ENCODE assay signal across 33 cellular contexts in the genomic region with DNA sequence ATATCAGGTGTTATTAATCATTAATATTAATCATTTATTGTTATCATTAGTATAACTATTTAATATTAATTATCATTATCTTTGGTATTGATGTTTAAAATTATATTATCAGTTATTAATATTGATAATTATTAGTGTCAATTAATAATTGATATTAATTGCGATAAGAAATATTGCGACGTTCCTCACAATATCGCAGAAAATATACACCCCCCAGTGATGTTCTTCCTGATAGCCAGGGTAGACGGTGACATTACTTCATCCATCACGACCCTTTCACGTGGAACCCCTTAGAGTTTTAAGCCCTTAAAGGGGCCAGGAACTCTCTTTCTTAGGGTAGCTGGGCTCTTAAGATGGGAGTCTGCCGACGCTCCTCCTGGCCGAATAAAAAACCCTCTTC.
"Had no signal": no experiment of that assay in that cellular context is flagged by ENCODE, and none has a peak within 500 bp of the region (broad histone marks: within the 10 kb centered on the region; RNA-seq: fewer than 3 reads in every experiment).

No MANE protein-coding gene starts in this region.

- H3K4me1 ChIP-seq: adrenal gland, body of pancreas had no signal

- H3K36me3 Mint-ChIP-seq: activated naive CD4-positive, alpha-beta T cell treated with anti-CD3 and anti-CD28 coated beads, Interleukin-2, amount 10 ng/mL, durations not matched to agents 7 days and 5 days; activated naive CD8-positive, alpha-beta T cell treated with anti-CD3 and anti-CD28 coated beads for 36 hours had no signal

- H3K4me1 Mint-ChIP-seq: activated naive CD4-positive, alpha-beta T cell treated with anti-CD3 and anti-CD28 coated beads, Interleukin-2, amount 10 ng/mL, durations not matched to agents 7 days and 5 days; activated naive CD8-positive, alpha-beta T cell treated with anti-CD3 and anti-CD28 coated beads, Interleukin-2, amount 50 U/mL, for 24 hours; activated T-helper 17 cell treated with anti-CD3 and anti-CD28 coated beads, Interleukin-2, amount 50 U/mL, for 72 hours; T-helper 17 cell had no signal

- DNase-seq: activated CD4-positive, alpha-beta memory T cell treated with anti-CD3 and anti-CD28 coated beads, Interleukin-2, amount 10 ng/mL, durations not matched to agents 7 days and 5 days; activated CD4-positive, alpha-beta T cell treated with anti-CD3 and anti-CD28 coated beads for 1 hour; activated CD4-positive, alpha-beta T cell treated with anti-CD3 and anti-CD28 coated beads for 4 hours; activated CD4-positive, alpha-beta T cell treated with anti-CD3 and anti-CD28 coated beads, Interleukin-2, amount 10 ng/mL, durations not matched to agents 7 days and 5 days; activated CD4-positive, alpha-beta T cell treated with anti-CD3 and anti-CD28 coated beads, Interleukin-2, amount 50 U/mL, for 4 hours; activated CD8-positive, alpha-beta memory T cell treated with anti-CD3 and anti-CD28 coated beads, Interleukin-2, amount 50 U/mL, for 48 hours; activated effector memory CD4-positive, alpha-beta T cell treated with Interleukin-2 at 50 U/mL for 16 hours; activated gamma-delta T cell treated with Interleukin-2 at 50 U/mL for 16 hours; activated naive CD4-positive, alpha-beta T cell treated with anti-CD3 and anti-CD28 coated beads, Interleukin-2, amount 10 ng/mL, durations not matched to agents 7 days and 5 days; activated naive CD8-positive, alpha-beta T cell treated with anti-CD3 and anti-CD28 coated beads for 36 hours; activated naive CD8-positive, alpha-beta T cell treated with anti-CD3 and anti-CD28 coated beads, Interleukin-2, amount 50 U/mL, for 24 hours; activated T-cell treated with anti-CD3 and anti-CD28 coated beads for 4 hours; activated T-cell treated with anti-CD3 and anti-CD28 coated beads, Interleukin-2, amount 50 U/mL, for 24 hours; adrenal gland; amygdala; aorta; body of pancreas; caudate nucleus; cortex of kidney; dermis blood vessel endothelial cell; effector CD4-positive, alpha-beta T cell; effector memory CD8-positive, alpha-beta T cell; esophagus squamous epithelium; foreskin melanocyte; head of caudate nucleus; hippocampal formation; T-helper 1 cell; T-helper 17 cell; T1000 had no signal

- H3K36me3 ChIP-seq: adrenal gland, esophagus squamous epithelium had no signal

- ATAC-seq: activated naive CD8-positive, alpha-beta T cell treated with anti-CD3 and anti-CD28 coated beads, Interleukin-2, amount 50 U/mL, for 24 hours; activated T-helper 17 cell treated with anti-CD3 and anti-CD28 coated beads, Interleukin-2, amount 50 U/mL, for 72 hours; body of pancreas; effector memory CD8-positive, alpha-beta T cell; T-helper 17 cell had no signal

- FAIRE-seq: endothelial cell of umbilical vein had no signal

- H3K27ac Mint-ChIP-seq: activated CD4-positive, alpha-beta memory T cell treated with anti-CD3 and anti-CD28 coated beads, Interleukin-2, amount 10 ng/mL, durations not matched to agents 7 days and 5 days; activated CD4-positive, alpha-beta T cell treated with anti-CD3 and anti-CD28 coated beads, Interleukin-2, amount 10 ng/mL, durations not matched to agents 7 days and 5 days; activated naive CD4-positive, alpha-beta T cell treated with anti-CD3 and anti-CD28 coated beads, Interleukin-2, amount 10 ng/mL, durations not matched to agents 7 days and 5 days; activated naive CD8-positive, alpha-beta T cell treated with anti-CD3 and anti-CD28 coated beads for 36 hours; activated naive CD8-positive, alpha-beta T cell treated with anti-CD3 and anti-CD28 coated beads, Interleukin-2, amount 50 U/mL, for 24 hours; activated T-cell treated with anti-CD3 and anti-CD28 coated beads, Interleukin-2, amount 50 U/mL, for 24 hours; activated T-helper 17 cell treated with anti-CD3 and anti-CD28 coated beads, Interleukin-2, amount 50 U/mL, for 72 hours; effector memory CD8-positive, alpha-beta T cell; T-helper 17 cell; T-helper 2 cell treated with Interferon-gamma antibody and Interleukin-4, amounts not matched to agents 5 μg/mL and 100 μg/mL, for 36 hours had no signal

- H3K9me3 ChIP-seq: adrenal gland, body of pancreas, esophagus squamous epithelium had no signal

- H3K27me3 ChIP-seq: adrenal gland, body of pancreas, esophagus squamous epithelium had no signal

- H3K4me3 Mint-ChIP-seq: activated CD4-positive, alpha-beta memory T cell treated with anti-CD3 and anti-CD28 coated beads, Interleukin-2, amount 10 ng/mL, durations not matched to agents 7 days and 5 days; activated CD4-positive, alpha-beta T cell treated with anti-CD3 and anti-CD28 coated beads, Interleukin-2, amount 10 ng/mL, durations not matched to agents 7 days and 5 days; activated naive CD4-positive, alpha-beta T cell treated with anti-CD3 and anti-CD28 coated beads, Interleukin-2, amount 10 ng/mL, durations not matched to agents 7 days and 5 days; activated naive CD8-positive, alpha-beta T cell treated with anti-CD3 and anti-CD28 coated beads for 36 hours; activated naive CD8-positive, alpha-beta T cell treated with anti-CD3 and anti-CD28 coated beads, Interleukin-2, amount 50 U/mL, for 24 hours; activated T-cell treated with anti-CD3 and anti-CD28 coated beads, Interleukin-2, amount 50 U/mL, for 24 hours; activated T-helper 17 cell treated with anti-CD3 and anti-CD28 coated beads, Interleukin-2, amount 50 U/mL, for 72 hours; effector memory CD8-positive, alpha-beta T cell; T-helper 17 cell; T-helper 2 cell treated with Interferon-gamma antibody and Interleukin-4, amounts not matched to agents 5 μg/mL and 100 μg/mL, for 36 hours had no signal

- H3K27me3 Mint-ChIP-seq: activated CD4-positive, alpha-beta memory T cell treated with anti-CD3 and anti-CD28 coated beads, Interleukin-2, amount 10 ng/mL, durations not matched to agents 7 days and 5 days; activated CD4-positive, alpha-beta T cell treated with anti-CD3 and anti-CD28 coated beads, Interleukin-2, amount 10 ng/mL, durations not matched to agents 7 days and 5 days; activated naive CD4-positive, alpha-beta T cell treated with anti-CD3 and anti-CD28 coated beads, Interleukin-2, amount 10 ng/mL, durations not matched to agents 7 days and 5 days; activated naive CD8-positive, alpha-beta T cell treated with anti-CD3 and anti-CD28 coated beads, Interleukin-2, amount 50 U/mL, for 24 hours; activated T-cell treated with anti-CD3 and anti-CD28 coated beads, Interleukin-2, amount 50 U/mL, for 24 hours had no signal

- H3K9me3 Mint-ChIP-seq: activated CD4-positive, alpha-beta memory T cell treated with anti-CD3 and anti-CD28 coated beads, Interleukin-2, amount 10 ng/mL, durations not matched to agents 7 days and 5 days; activated CD4-positive, alpha-beta T cell treated with anti-CD3 and anti-CD28 coated beads, Interleukin-2, amount 10 ng/mL, durations not matched to agents 7 days and 5 days; activated naive CD4-positive, alpha-beta T cell treated with anti-CD3 and anti-CD28 coated beads, Interleukin-2, amount 10 ng/mL, durations not matched to agents 7 days and 5 days; activated naive CD8-positive, alpha-beta T cell treated with anti-CD3 and anti-CD28 coated beads for 36 hours; activated naive CD8-positive, alpha-beta T cell treated with anti-CD3 and anti-CD28 coated beads, Interleukin-2, amount 50 U/mL, for 24 hours; activated T-cell treated with anti-CD3 and anti-CD28 coated beads, Interleukin-2, amount 50 U/mL, for 24 hours; activated T-helper 17 cell treated with anti-CD3 and anti-CD28 coated beads, Interleukin-2, amount 50 U/mL, for 72 hours; effector memory CD8-positive, alpha-beta T cell; T-helper 2 cell treated with Interferon-gamma antibody and Interleukin-4, amounts not matched to agents 5 μg/mL and 100 μg/mL, for 36 hours had no signal

- H3K4me3 ChIP-seq: adrenal gland, body of pancreas, esophagus squamous epithelium had no signal

- H3K27ac ChIP-seq: adrenal gland, body of pancreas, epithelial cell of prostate, esophagus squamous epithelium had no signal
